ENCODE assay signal across 1 cellular context in genomic region chr17:36858119-36859002, GRCh38.
TF ChIP-seq lines count a peak whose summit lies in the region.

No MANE protein-coding gene starts in this region.

TF ChIP-seq in H1, 55 proteins besides CTCF, POLR2A, EP300 and RAD21 (continued from another document):
- no peak for TF ChIP-seq CHD7 (IDR thresholded peaks at IDR 0.05; ENCODE audit: insufficient replicate concordance, low read length)
- no peak for TF ChIP-seq TEAD4 (IDR thresholded peaks at IDR 0.05; ENCODE audit: low read depth, low read length)
- TF ChIP-seq CEBPB (IDR thresholded peaks at IDR 0.05; ENCODE audit: low read depth, low read length): no peak
- TF ChIP-seq CTBP2 (IDR thresholded peaks at IDR 0.05; ENCODE audit: borderline replicate concordance, insufficient read depth, insufficient read length, low read length): no peak
- no peak for TF ChIP-seq SP1 (IDR thresholded peaks at IDR 0.05; ENCODE audit: low read depth, low read length)
- TF ChIP-seq BCL11A (IDR thresholded peaks at IDR 0.05; ENCODE audit: low read depth in 2 of 2, low read length in 2 of 2): no peak
- TF ChIP-seq SIN3A (conservative IDR thresholded peaks at IDR 0.05 in 1 of 2, IDR thresholded peaks at IDR 0.05 in 1 of 2; ENCODE audit: low read depth in 1 of 2, low read length in 2 of 2): no peak
- TF ChIP-seq BACH1 (IDR thresholded peaks at IDR 0.05; ENCODE audit: low read length): no peak
- TF ChIP-seq KDM5A (IDR thresholded peaks at IDR 0.05; ENCODE audit: low read length): no peak
- TF ChIP-seq BRCA1 (IDR thresholded peaks at IDR 0.05; ENCODE audit: low read depth, low read length): no peak
